ENCODE assay signal across 8 cellular contexts in genomic region chr13:74132152-74132767, GRCh38. TPM values are rescaled to one million over a fixed set of nuclear protein-coding genes. Genes with fewer than 3 reads are reported as not detected.
A peak's percentile ranks its signal among the peaks of the same experiment; 100 is the strongest.
DNase-seq lines count a peak whose midpoint lies in the region; ATAC-seq and TF ChIP-seq lines count a peak whose summit lies in the region.

No MANE protein-coding gene starts in this region.

- H3K27me3 Mint-ChIP-seq in CD8-positive, alpha-beta memory T cell, result peaks cover 0 to 6% of the 10 kb centered on the region in 2 donors
- no peaks in the 10 kb centered on the region for H3K27me3 Mint-ChIP-seq in memory B cell
- H3K27me3 Mint-ChIP-seq in type B pancreatic cell, result peaks cover 3% of the 10 kb centered on the region

- H3K36me3 ChIP-seq in CD8-positive, alpha-beta memory T cell (ENCODE audit: insufficient read depth, low read length), result no peaks in the 10 kb centered on the region
- no peaks in the 10 kb centered on the region for H3K36me3 ChIP-seq in breast epithelium

- peak overlapping the region; percentile 96 to 100 (median 98) for H3K27ac Mint-ChIP-seq in CD8-positive, alpha-beta memory T cell
- no peak overlapping the region for H3K27ac Mint-ChIP-seq in memory B cell
- H3K27ac Mint-ChIP-seq in type B pancreatic cell, result peak overlapping the region; percentile 98

- H3K27me3 ChIP-seq in CD8-positive, alpha-beta memory T cell (ENCODE audit: insufficient read depth, low read length, poor library complexity, severe bottlenecking), result no peaks in the 10 kb centered on the region
- no peaks in the 10 kb centered on the region for H3K27me3 ChIP-seq in breast epithelium

- peaks cover 48 to 55% (median 51%) of the 10 kb centered on the region in 3 donors for H3K4me1 Mint-ChIP-seq in CD8-positive, alpha-beta memory T cell
- H3K4me1 Mint-ChIP-seq in memory B cell (peaks cover 32% of the 10 kb centered on the region), type B pancreatic cell (ENCODE audit: unreplicated experiment) (peaks cover 37% of the 10 kb centered on the region)

- peak overlapping the region; percentile 89 for H3K4me3 ChIP-seq in CD8-positive, alpha-beta memory T cell (ENCODE audit: low read length)
- peak overlapping the region; percentile 86 to 96 (median 89) for H3K4me3 ChIP-seq in breast epithelium

- peaks cover 46% of the 10 kb centered on the region for H3K4me1 ChIP-seq in CD8-positive, alpha-beta memory T cell (ENCODE audit: insufficient read depth, low read length)
- no peaks in the 10 kb centered on the region for H3K4me1 ChIP-seq in breast epithelium

- TF ChIP-seq POLR2A in breast epithelium (IDR thresholded peaks at IDR 0.05), result no peak

- intact Hi-C loops in breast epithelium (cut with DNase I; ENCODE audit: low total_unique reads), result no loop called here

- CTCF ChIA-PET in CD8-positive, alpha-beta memory T cell (lab: Charles Lee), result interaction anchor here (0.8 to 8.1 kb wide), 6 partner anchors 9 to 297 kb away, joined by 3 to 79 read pairs (median 4); no protein-coding TSS in a partner anchor

- H3K9me3 Mint-ChIP-seq in CD8-positive, alpha-beta memory T cell, result peaks cover 0 to 2% (median 0%) of the 10 kb centered on the region in 5 donors
- no peaks in the 10 kb centered on the region for H3K9me3 Mint-ChIP-seq in memory B cell
- no peaks in the 10 kb centered on the region for H3K9me3 Mint-ChIP-seq in type B pancreatic cell

- peak overlapping the region; percentile 91 for H3K27ac ChIP-seq in CD8-positive, alpha-beta memory T cell (ENCODE audit: low read depth, low read length)
- peak overlapping the region; percentile 90 to 93 for H3K27ac ChIP-seq in breast epithelium

- ATAC-seq in memory B cell (ENCODE audit: low read depth) (no peak), HG02973 (IDR thresholded peaks at IDR 0.05; ENCODE audit: unreplicated experiment) (no peak), left lobe of liver (no peak), HG03097 (IDR thresholded peaks at IDR 0.05; ENCODE audit: low FRiP score, unreplicated experiment) (no peak)

- POLR2A ChIA-PET in CD8-positive, alpha-beta memory T cell (lab: Charles Lee), result interaction anchor here (0.6 to 6.4 kb wide), 7 partner anchors 57 to 155 kb away, joined by 3 to 79 read pairs (median 3); no protein-coding TSS in a partner anchor

- TF ChIP-seq CTCF in breast epithelium (IDR thresholded peaks at IDR 0.05) (no peak), type B pancreatic cell (conservative IDR thresholded peaks at IDR 0.05) (no peak)

- no peaks in the 10 kb centered on the region for H3K9me3 ChIP-seq in CD8-positive, alpha-beta memory T cell (ENCODE audit: low read length)
- no peaks in the 10 kb centered on the region for H3K9me3 ChIP-seq in breast epithelium

- peak in 4 of 5 donors; percentile 26 to 72 (median 66) for DNase-seq in CD8-positive, alpha-beta memory T cell
- DNase-seq in NCI-H82 treated with DMSO at 0.1 percent for 48 hours (lab: John Stamatoyannopoulos, UW; ENCODE audit: unreplicated experiment) (peak; percentile 19), breast epithelium (ENCODE audit: low spot score in 2 of 2) (no peak), memory B cell (ENCODE audit: low spot score in 2 of 2) (peak in 1 of 2 donors; percentile 33), type B pancreatic cell (ENCODE audit: extremely low spot score, unreplicated experiment) (no peak), left lobe of liver (ENCODE audit: low spot score) (no peak)

- H3K4me3 Mint-ChIP-seq in CD8-positive, alpha-beta memory T cell, result peak overlapping the region; percentile 95 to 100 (median 97)
- H3K4me3 Mint-ChIP-seq in memory B cell (peak overlapping the region; percentile 89), type B pancreatic cell (peak overlapping the region; percentile 100)

- peaks cover 0 to 22% (median 0%) of the 10 kb centered on the region in 3 donors for H3K36me3 Mint-ChIP-seq in CD8-positive, alpha-beta memory T cell
- H3K36me3 Mint-ChIP-seq in memory B cell (no peaks in the 10 kb centered on the region), type B pancreatic cell (no peaks in the 10 kb centered on the region)

RNA-seq across cellular contexts. Expression of gene KLF12, which starts 1.9 kb away (rescaled TPM):
- total RNA-seq in CD8-positive, alpha-beta memory T cell, result 10 to 100 TPM; 28.6 to 29.1 TPM
- polyA plus RNA-seq in CD8-positive, alpha-beta memory T cell, result 33.6 TPM
- total RNA-seq in breast epithelium (10 to 100 TPM in 1 of 3 donors, 1 to 10 TPM in 2; 8.5 to 13.6 (median 9.8) TPM), type B pancreatic cell (ENCODE audit: low replicate concordance) (25.4 and 30.2 TPM in 2 replicates), left lobe of liver (15.7 TPM)

Comparison
In these comparisons a context has a peak if more than half of its experiments do, and no peak if none do; other contexts are left out.
1. DNase-seq: peak in CD8-positive, alpha-beta memory T cell (4 of 5) and NCI-H82 treated with DMSO at 0.1 percent for 48 hours (single experiment); none in breast epithelium (0 of 2), type B pancreatic cell (single experiment) and left lobe of liver (single experiment).
2. Peak in every context shown above with its lines, with median percentiles within 50 percentile points of each other: H3K4me3 Mint-ChIP-seq.